19 cellular contexts compared by ENCODE assay signal in genomic region chr11:83185767-83186166, GRCh38. TPM values are rescaled to one million over a fixed set of nuclear protein-coding genes. Genes with fewer than 3 reads are reported as not detected.
A peak's percentile ranks its signal among the peaks of the same experiment; 100 is the strongest.
DNase-seq lines count a peak whose midpoint lies in the region; ATAC-seq, FAIRE-seq and TF ChIP-seq lines count a peak whose summit lies in the region.
"Had no signal": no experiment of that assay in that cellular context is flagged by ENCODE, and none has a peak within 500 bp of the region (broad histone marks: within the 10 kb centered on the region; RNA-seq: fewer than 3 reads in every experiment).

No MANE protein-coding gene starts in this region.

- no peak for TF ChIP-seq RAD21 in HepG2 (CRISPR knock-in tag; IDR thresholded peaks at IDR 0.05)

- no peak for TF ChIP-seq EP300 in HepG2 (IDR thresholded peaks at IDR 0.05; ENCODE audit: low read depth in 2 of 2, low read length in 2 of 2)
- no peak for TF ChIP-seq EP300 in HepG2 (CRISPR knock-in tag; IDR thresholded peaks at IDR 0.05; ENCODE audit: borderline replicate concordance)

- H3K4me2 ChIP-seq in HepG2 (ENCODE audit: low read depth, low read length) (no peak overlapping the region), smooth muscle cell (no peak overlapping the region)
- H3K4me2 ChIP-seq: BLaER1 had no signal

- H3K36me3 ChIP-seq in HepG2 (replicated peaks in 1 of 2; ENCODE audit: control insufficient read depth in 1 of 2, insufficient read depth in 2 of 2, low read length in 2 of 2) (peaks cover 3 to 43% of the 10 kb centered on the region in 2 experiments), right lobe of liver (peaks cover 0 to 65% (median 26%) of the 10 kb centered on the region in 4 donors), smooth muscle cell (ENCODE audit: low read depth) (peaks cover 30% of the 10 kb centered on the region)

- ATAC-seq in HepG2 = no peak
- ATAC-seq in right lobe of liver = no peak
- no peak for ATAC-seq in GM18868 (IDR thresholded peaks at IDR 0.05; ENCODE audit: unreplicated experiment)
- no peak for ATAC-seq in HG02981 (IDR thresholded peaks at IDR 0.05; ENCODE audit: unreplicated experiment)
- ATAC-seq in Right ventricle myocardium inferior = no peak
- ATAC-seq: CD8-positive, alpha-beta T cell; GM12878 had no signal

- H3K4me3 ChIP-seq in HepG2 (replicated peaks in 1 of 3; ENCODE audit: insufficient read depth in 1 of 3, low read depth in 2 of 3, low read length in 3 of 3) (no peak overlapping the region), right lobe of liver (no peak overlapping the region), smooth muscle cell (no peak overlapping the region)
- H3K4me3 ChIP-seq: BLaER1, GM12878, GM23248 had no signal

- in situ Hi-C loops in HepG2 (cut with HindIII; ENCODE audit: extremely low pct_ligation_motif_present, low pct_unique_long_range_greater_than_20kb) = loop anchor here (5.0 kb wide), 1 partner anchor 283 kb away; the partner anchor contains the start of genes DDIAS and PRCP

- no peaks in the 10 kb centered on the region for H4K20me1 ChIP-seq in HepG2 (ENCODE audit: insufficient read depth, low read length)
- H4K20me1 ChIP-seq in smooth muscle cell (ENCODE audit: low read depth) = no peaks in the 10 kb centered on the region

- POLR2A ChIA-PET in HepG2 (lab: Yijun Ruan, JAX) = interaction anchor here (1.9 kb wide), 1 partner anchor 29 kb away, joined by 8 read pairs; the partner anchor contains the start of gene PCF11

- 96% methylated on average over 1 of the region's 1 CpG for WGBS in HepG2 (ENCODE audit: low lambda C conversion rate)
- 95% methylated on average over 1 of the region's 1 CpG for WGBS in right lobe of liver (ENCODE audit: insufficient coverage, low coverage, low lambda C conversion rate, missing lambda C conversion rate)
- 100% methylated on average over 1 of the region's 1 CpG for WGBS in smooth muscle cell (ENCODE audit: low lambda C conversion rate)

- H2AFZ ChIP-seq in HepG2 (ENCODE audit: low read length) = no peak overlapping the region
- no peak overlapping the region for H2AFZ ChIP-seq in smooth muscle cell (ENCODE audit: low read depth)
- H2AFZ ChIP-seq: GM23248 had no signal

- H3K27ac ChIP-seq in HepG2 (ENCODE audit: extremely low read length, insufficient read depth, low read length) (no peak overlapping the region), right lobe of liver (no peak overlapping the region), smooth muscle cell (ENCODE audit: low read depth) (peak overlapping the region; percentile 37)
- H3K27ac ChIP-seq: BLaER1, GM23248 had no signal

- DNase-seq in HepG2 (ENCODE audit: low spot score) (no peak), right lobe of liver (no peak), H54 (ENCODE audit: insufficient read length, low spot score) (no peak), smooth muscle cell (lab: John Stamatoyannopoulos, UW; ENCODE audit: unreplicated experiment) (no peak), Right ventricle myocardium inferior (ENCODE audit: missing footprints) (no peak)
- DNase-seq: AML-193; CD8-positive, alpha-beta T cell; DMS 273 treated with DMSO at 0.1 percent for 48 hours; DMS53; DND-41; EL; GM23248; HCEC 1CT; HFFc6 had no signal

- H3K79me2 ChIP-seq in HepG2 (ENCODE audit: insufficient read depth, low read length) (no peaks in the 10 kb centered on the region), smooth muscle cell (ENCODE audit: low read depth) (peaks cover 3% of the 10 kb centered on the region)

- FAIRE-seq in HepG2 (lab: Jason Lieb, UNC) (no peak), H54 (lab: Jason Lieb, UNC) (peak; percentile 41)
- FAIRE-seq: GM12878 had no signal

- no peak for TF ChIP-seq POLR2A in HepG2 (IDR thresholded peaks at IDR 0.05; ENCODE audit: insufficient read depth in 1 of 2, low read depth in 2 of 2, low read length in 2 of 2)
- TF ChIP-seq POLR2A in right lobe of liver (IDR thresholded peaks at IDR 0.05) = no peak
- no peak for TF ChIP-seq POLR2A in H54 (IDR thresholded peaks at IDR 0.05; ENCODE audit: low read depth, low read length)

- no TSS peak for BruUV-seq in HepG2 (replicated peaks; lab: Mats Ljungman, UMichigan)

- H3K4me1 ChIP-seq in HepG2 (ENCODE audit: insufficient read depth, low read length) = no peaks in the 10 kb centered on the region
- no peaks in the 10 kb centered on the region for H3K4me1 ChIP-seq in right lobe of liver
- H3K4me1 ChIP-seq in smooth muscle cell (ENCODE audit: low read depth) = no peaks in the 10 kb centered on the region
- H3K4me1 ChIP-seq: BLaER1 had no signal

- TF ChIP-seq CTCF in HepG2 (CRISPR knock-in tag; IDR thresholded peaks at IDR 0.05) (no peak), right lobe of liver (IDR thresholded peaks at IDR 0.05) (no peak), smooth muscle cell (IDR thresholded peaks at IDR 0.05; ENCODE audit: borderline replicate concordance, insufficient read depth, poor library complexity, severe bottlenecking) (no peak)

- H3K9ac ChIP-seq in HepG2 (ENCODE audit: insufficient read depth, low read depth, low read length) (no peak overlapping the region), smooth muscle cell (ENCODE audit: low read depth) (no peak overlapping the region)
- H3K9ac ChIP-seq: BLaER1, GM23248 had no signal

- no peaks in the 10 kb centered on the region for H3K27me3 ChIP-seq in HepG2 (ENCODE audit: control insufficient read depth in 1 of 2, insufficient read depth in 2 of 2, low read length in 2 of 2)
- no peaks in the 10 kb centered on the region for H3K27me3 ChIP-seq in right lobe of liver
- no peaks in the 10 kb centered on the region for H3K27me3 ChIP-seq in smooth muscle cell (ENCODE audit: low read depth)
- H3K27me3 ChIP-seq: BLaER1 had no signal

- H3F3A ChIP-seq in smooth muscle cell (ENCODE audit: low read depth) = peaks cover 73% of the 10 kb centered on the region

- H3K9me3 ChIP-seq in HepG2 (ENCODE audit: low read length) = no peaks in the 10 kb centered on the region
- H3K9me3 ChIP-seq in right lobe of liver = no peaks in the 10 kb centered on the region
- H3K9me3 ChIP-seq in smooth muscle cell (replicated peaks; ENCODE audit: low read depth) = no peaks in the 10 kb centered on the region
- H3K9me3 ChIP-seq: BLaER1 had no signal

- CTCF ChIA-PET in HepG2 (lab: Yijun Ruan, JAX; ENCODE audit: low intra/inter-chr PET ratio, low total read pairs) = no interaction called here

- intact Hi-C loops in HepG2 (cut with micrococcal nuclease; ENCODE audit: unreplicated experiment) (no loop called here), right lobe of liver (cut with DNase I) (no loop called here), Right ventricle myocardium inferior (cut with DNase I) (no loop called here)

RNA-seq across cellular contexts. Expression of gene ANKRD42, which starts 7.7 kb away (rescaled TPM):
- 3.7 and 3.8 TPM in 2 replicates for total RNA-seq in HepG2 (2016; rRNA removed; fragmentation: Illumina TruSeq; extraction: Trizol)
- total RNA-seq in HepG2 (2016; cell fraction: cytosol; rRNA removed; fragmentation: Illumina TruSeq; extraction: Trizol; ENCODE audit: low read depth) = 1.2 and 2.2 TPM in 2 replicates
- 2.7 and 3.8 TPM in 2 replicates for total RNA-seq in HepG2 (2016; cell fraction: insoluble cytoplasmic fraction; rRNA removed; fragmentation: Illumina TruSeq; extraction: Trizol)
- 2.2 and 2.5 TPM in 2 replicates for total RNA-seq in HepG2 (2016; cell fraction: membrane; rRNA removed; fragmentation: Illumina TruSeq; extraction: Trizol)
- total RNA-seq in HepG2 (2016; cell fraction: nucleus; rRNA removed; fragmentation: Illumina TruSeq; extraction: Trizol) = 2.9 and 3.5 TPM in 2 replicates
- polyA plus RNA-seq in HepG2 (2011; rRNA removed) = 2.2 and 2.4 TPM in 2 replicates
- 1.1 and 1.6 TPM in 2 replicates for polyA plus RNA-seq in HepG2 (2011; cell fraction: cytosol; rRNA removed)
- 1.2 and 1.9 TPM in 2 replicates for polyA plus RNA-seq in HepG2 (2011; cell fraction: nucleus; rRNA removed)
- 1.7 and 1.8 TPM in 2 replicates for polyA plus RNA-seq in HepG2 (2012)
- polyA plus RNA-seq in HepG2 (2016; cell fraction: cytosol; fragmentation: Illumina TruSeq; extraction: Trizol; ENCODE audit: low read depth) = 0.21 and 0.26 TPM in 2 replicates
- 3.8 and 4.2 TPM in 2 replicates for polyA plus RNA-seq in HepG2 (2016; cell fraction: insoluble cytoplasmic fraction; fragmentation: Illumina TruSeq; extraction: Trizol; ENCODE audit: low read depth)
- 0.85 TPM in 2 replicates for polyA plus RNA-seq in HepG2 (2016; cell fraction: membrane; fragmentation: Illumina TruSeq; extraction: Trizol; ENCODE audit: low read depth)
- polyA plus RNA-seq in HepG2 (2016; cell fraction: nucleus; fragmentation: Illumina TruSeq; extraction: Trizol; ENCODE audit: insufficient read depth, low read depth) = 4.0 and 4.6 TPM in 2 replicates
- 1.6 and 7.6 TPM in 2 replicates for polyA minus RNA-seq in HepG2 (2011; rRNA and poly(A)+ RNA removed; ENCODE audit: low replicate concordance)
- polyA minus RNA-seq in HepG2 (2011; cell fraction: cytosol; rRNA and poly(A)+ RNA removed) = 1.8 and 3.0 TPM in 2 replicates
- 1.5 TPM in 2 replicates for polyA minus RNA-seq in HepG2 (2011; cell fraction: nucleus; rRNA and poly(A)+ RNA removed)
- total RNA-seq in right lobe of liver = 1 to 10 TPM; 3.2 to 5.9 (median 3.6) TPM
- 5.9 TPM for polyA plus RNA-seq in PFSK-1 (2012; ENCODE audit: insufficient read length, low read depth)
- 16.4 and 17.8 TPM in 2 replicates for total RNA-seq in smooth muscle cell
- polyA plus RNA-seq in smooth muscle cell = 10.6 and 16.2 TPM in 2 replicates
- 4.7 TPM for total RNA-seq in Right ventricle myocardium inferior

RNA-seq across cellular contexts. Expression of gene PCF11, which starts 28.8 kb away (rescaled TPM):
- total RNA-seq in HepG2 (2016; rRNA removed; fragmentation: Illumina TruSeq; extraction: Trizol) (43.1 and 47.7 TPM in 2 replicates), right lobe of liver (10 to 100 TPM; 16.0 to 23.1 (median 18.9) TPM), smooth muscle cell (56.7 and 92.6 TPM in 2 replicates), Right ventricle myocardium inferior (24.5 TPM)
- 3.9 and 5.6 TPM in 2 replicates for total RNA-seq in HepG2 (2016; cell fraction: cytosol; rRNA removed; fragmentation: Illumina TruSeq; extraction: Trizol; ENCODE audit: low read depth)
- total RNA-seq in HepG2 (2016; cell fraction: insoluble cytoplasmic fraction; rRNA removed; fragmentation: Illumina TruSeq; extraction: Trizol) = 41.6 and 49.1 TPM in 2 replicates
- 14.1 and 19.4 TPM in 2 replicates for total RNA-seq in HepG2 (2016; cell fraction: membrane; rRNA removed; fragmentation: Illumina TruSeq; extraction: Trizol)
- 95.0 and 105 TPM in 2 replicates for total RNA-seq in HepG2 (2016; cell fraction: nucleus; rRNA removed; fragmentation: Illumina TruSeq; extraction: Trizol)
- polyA plus RNA-seq in HepG2 (2011; rRNA removed) (37.3 and 40.3 TPM in 2 replicates), smooth muscle cell (15.9 and 17.5 TPM in 2 replicates)
- polyA plus RNA-seq in HepG2 (2011; cell fraction: cytosol; rRNA removed) = 18.8 and 21.4 TPM in 2 replicates
- 99.2 and 102 TPM in 2 replicates for polyA plus RNA-seq in HepG2 (2011; cell fraction: nucleus; rRNA removed)
- polyA plus RNA-seq in HepG2 (2012) = 29.5 and 35.9 TPM in 2 replicates
- polyA plus RNA-seq in HepG2 (2016; cell fraction: cytosol; fragmentation: Illumina TruSeq; extraction: Trizol; ENCODE audit: low read depth) = 2.8 and 2.9 TPM in 2 replicates
- 27.5 and 31.2 TPM in 2 replicates for polyA plus RNA-seq in HepG2 (2016; cell fraction: insoluble cytoplasmic fraction; fragmentation: Illumina TruSeq; extraction: Trizol; ENCODE audit: low read depth)
- 7.3 and 8.2 TPM in 2 replicates for polyA plus RNA-seq in HepG2 (2016; cell fraction: membrane; fragmentation: Illumina TruSeq; extraction: Trizol; ENCODE audit: low read depth)
- polyA plus RNA-seq in HepG2 (2016; cell fraction: nucleus; fragmentation: Illumina TruSeq; extraction: Trizol; ENCODE audit: insufficient read depth, low read depth) = 101 and 108 TPM in 2 replicates
- 31.9 and 52.6 TPM in 2 replicates for polyA minus RNA-seq in HepG2 (2011; rRNA and poly(A)+ RNA removed; ENCODE audit: low replicate concordance)
- polyA minus RNA-seq in HepG2 (2011; cell fraction: cytosol; rRNA and poly(A)+ RNA removed) = 16.3 and 17.7 TPM in 2 replicates
- 150 and 158 TPM in 2 replicates for polyA minus RNA-seq in HepG2 (2011; cell fraction: nucleus; rRNA and poly(A)+ RNA removed)
- 9.6 TPM for polyA plus RNA-seq in PFSK-1 (2012; ENCODE audit: insufficient read length, low read depth)
